7 cellular contexts compared by ENCODE assay signal in the genomic region with DNA sequence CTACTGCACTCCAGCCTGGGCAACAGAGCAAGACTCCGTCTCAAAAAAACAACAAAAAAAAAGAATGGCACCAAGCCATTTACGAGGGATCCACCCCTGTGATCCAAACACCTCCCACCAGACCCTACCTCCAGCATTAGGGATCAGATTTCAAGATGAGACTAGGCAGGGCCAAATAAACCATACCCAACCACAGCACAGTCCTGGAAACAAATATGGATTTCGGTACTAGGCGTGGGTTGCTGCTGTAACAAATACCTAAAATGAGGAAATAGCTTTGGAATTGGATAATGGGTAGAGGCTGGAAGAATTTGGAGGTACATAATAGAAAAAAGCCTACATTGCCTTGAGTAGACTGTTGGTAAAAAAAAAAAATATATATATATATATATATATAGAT. TPM values are rescaled to one million over a fixed set of nuclear protein-coding genes. Genes with fewer than 3 reads are reported as not detected.
"Had no signal": no experiment of that assay in that cellular context is flagged by ENCODE, and none has a peak within 500 bp of the region (broad histone marks: within the 10 kb centered on the region; RNA-seq: fewer than 3 reads in every experiment).

No MANE protein-coding gene starts in this region.

- DNase-seq: IMR-90, KBM-7, KG1 had no signal

- H3K9ac ChIP-seq: KMS-11 had no signal

- H3K27ac ChIP-seq: HL-60, KMS-11 had no signal

- FAIRE-seq: HTR-8/SVneo had no signal

- H3K4me2 ChIP-seq: KMS-11 had no signal

RNA-seq across cellular contexts. Expression of a gene that starts 49.1 kb away (rescaled TPM):
- polyA plus RNA-seq: IgD-negative memory B cell had no signal
